In the genomic region with DNA sequence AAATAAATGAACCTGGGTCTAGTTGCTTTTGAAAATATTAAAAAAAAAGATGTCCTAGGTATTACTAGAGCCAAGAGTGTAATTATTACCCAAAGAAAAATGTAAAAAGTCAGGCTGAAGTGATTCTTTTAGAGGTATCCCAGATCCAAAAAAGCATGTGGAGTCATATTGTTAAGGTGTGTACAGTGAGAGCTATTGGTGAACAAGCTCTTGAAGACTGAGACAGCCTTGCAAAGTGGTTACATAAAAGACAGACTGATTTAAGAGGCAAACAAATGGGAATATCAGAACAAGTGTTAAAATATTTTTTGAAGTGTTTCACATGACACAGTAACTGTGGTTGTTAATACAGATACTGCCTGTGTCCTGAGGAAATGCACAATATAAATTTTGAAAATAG, we compare ENCODE assay signal across 36 cellular contexts.
"Had no signal": no experiment of that assay in that cellular context is flagged by ENCODE, and none has a peak within 500 bp of the region (broad histone marks: within the 10 kb centered on the region; RNA-seq: fewer than 3 reads in every experiment).

No MANE protein-coding gene starts in this region.

- H3K9ac ChIP-seq: KMS-11 had no signal

- DNase-seq: Karpas-422, Kasumi-1, KG1, MG63, MM.1S, MV-4-11, NCI-H1048, NCI-H1092, NCI-H1092 treated with DMSO at 0.1 percent for 48 hours, NCI-H1105, NCI-H1105 treated with DMSO at 0.1 percent for 48 hours, NCI-H1417, NCI-H1417 treated with DMSO at 0.1 percent for 48 hours, NCI-H1436, NCI-H1436 treated with DMSO at 0.1 percent for 48 hours, NCI-H146, NCI-H1694, NCI-H187, NCI-H187 treated with DMSO at 0.1 percent for 48 hours, NCI-H1930, NCI-H2029, NCI-H2081, NCI-H2081 treated with DMSO at 0.1 percent for 48 hours, NCI-H2107, NCI-H2171, NCI-H2171 treated with DMSO at 0.1 percent for 48 hours, NCI-H2227 treated with DMSO at 0.1 percent for 48 hours, NCI-H226, NCI-H345, NCI-H446, NCI-H446 treated with DMSO at 0.1 percent for 48 hours, NCI-H510A, NCI-H510A treated with DMSO at 0.1 percent for 48 hours, NCI-H524, NCI-H524 treated with DMSO at 0.1 percent for 48 hours had no signal

- H3K36me3 ChIP-seq: MG63 had no signal

- H3K4me2 ChIP-seq: KMS-11 had no signal

- H3K9me3 ChIP-seq: MG63 had no signal

- H3K4me3 ChIP-seq: MG63 had no signal

- H3K27ac ChIP-seq: KMS-11 had no signal
